In genomic region chr6:128519931-128520435, GRCh38 we compare ENCODE assay signal across 8 cellular contexts. TPM values are rescaled to one million over a fixed set of nuclear protein-coding genes. Genes with fewer than 3 reads are reported as not detected.
DNase-seq lines count a peak whose midpoint lies in the region; ATAC-seq, FAIRE-seq and TF ChIP-seq lines count a peak whose summit lies in the region.

No MANE protein-coding gene starts in this region.

- H3K4me1 ChIP-seq in GM12878 (ENCODE audit: control insufficient read depth, insufficient read depth, low read length) (peaks cover 5% of the 10 kb centered on the region), iPS-18a (ENCODE audit: control insufficient read depth, low read depth, low read length) (peaks cover 12% of the 10 kb centered on the region), spleen (peaks cover 0 to 35% (median 25%) of the 10 kb centered on the region in 6 donors)

- H3K9ac ChIP-seq in SK-N-MC (ENCODE audit: insufficient read length): peak overlapping the region; percentile 91
- H3K9ac ChIP-seq in GM12878 (ENCODE audit: control insufficient read depth, insufficient read depth, low read length): no peak overlapping the region
- peak overlapping the region; percentile 91 for H3K9ac ChIP-seq in iPS-18a (ENCODE audit: low read length)

- POLR2A ChIA-PET in GM12878 (lab: Charles Lee): no interaction called here

- DNase-seq in NCI-H82 (lab: John Stamatoyannopoulos, UW): peak; percentile 51
- DNase-seq in NCI-H82 treated with DMSO at 0.1 percent for 48 hours (lab: John Stamatoyannopoulos, UW; ENCODE audit: unreplicated experiment): no peak
- no peak for DNase-seq in SK-N-MC (ENCODE audit: low read depth, low spot score)
- no peak for DNase-seq in GM12878 (ENCODE audit: low read depth, low spot score)
- DNase-seq in spleen: peak; percentile 78
- DNase-seq in NOMO-1 treated with DMSO at 0.1 percent for 48 hours (lab: John Stamatoyannopoulos, UW; ENCODE audit: unreplicated experiment): no peak

- H3K79me2 ChIP-seq in GM12878 (ENCODE audit: control insufficient read depth, insufficient read depth, low read length): no peaks in the 10 kb centered on the region

- RAD21 ChIA-PET in GM12878 (lab: Charles Lee; ENCODE audit: unreplicated experiment): interaction anchor here (0.8 kb wide), 1 partner anchor 665 kb away, joined by 4 read pairs; no protein-coding TSS in a partner anchor

- H4K20me1 ChIP-seq in GM12878 (ENCODE audit: control insufficient read depth, insufficient read depth): no peaks in the 10 kb centered on the region

- CTCF ChIA-PET in GM12878 (lab: Yijun Ruan, JAX): interaction anchor here (0.8 to 1.2 kb wide), 2 partner anchors 9 to 10 kb away, joined by 3 read pairs; no protein-coding TSS in a partner anchor

- FAIRE-seq in GM12878 (lab: Jason Lieb, UNC): no peak

- intact Hi-C loops in GM12878 (cut with micrococcal nuclease; ENCODE audit: unreplicated experiment) (loop anchor here (10.0 kb wide), 2 partner anchors 665 to 785 kb away; no protein-coding TSS in a partner anchor), spleen (cut with DNase I; ENCODE audit: low total_unique reads) (no loop called here)

- H3K27me3 ChIP-seq in GM12878 (replicated peaks in 1 of 2; ENCODE audit: control insufficient read depth in 2 of 2, insufficient read depth in 2 of 2, low read length in 1 of 2) (peaks cover 11 to 29% of the 10 kb centered on the region in 2 experiments), iPS-18a (ENCODE audit: control insufficient read depth, insufficient read depth, low read length) (peaks cover 13% of the 10 kb centered on the region), spleen (replicated peaks in 1 of 7) (peaks cover 0 to 71% (median 24%) of the 10 kb centered on the region in 7 donors)

- TF ChIP-seq POLR2A in GM12878 (IDR thresholded peaks at IDR 0.05; ENCODE audit: low read depth, low read length): no peak
- TF ChIP-seq POLR2A in spleen (IDR thresholded peaks at IDR 0.05): no peak

- no TSS peak for BruUV-seq in GM12878 (replicated peaks; lab: Mats Ljungman, UMichigan)

- TF ChIP-seq RAD21 in GM12878 (IDR thresholded peaks at IDR 0.05; ENCODE audit: insufficient read depth, low read depth, low read length): no peak

- peak overlapping the region; percentile 93 for H3K4me2 ChIP-seq in GM12878 (ENCODE audit: control insufficient read depth, insufficient read depth)

- H3K4me3 ChIP-seq in SK-N-MC (peak overlapping the region; percentile 94), GM12878 (peak overlapping the region; percentile 50), iPS-18a (ENCODE audit: low read length) (peak overlapping the region; percentile 91), spleen (peak overlapping the region; percentile 51 to 81 (median 61))

- H3K36me3 ChIP-seq in SK-N-MC (ENCODE audit: insufficient read depth, low read length): no peaks in the 10 kb centered on the region
- no peaks in the 10 kb centered on the region for H3K36me3 ChIP-seq in GM12878 (ENCODE audit: control insufficient read depth in 2 of 2, insufficient read depth in 2 of 2, low read length in 1 of 2)
- no peaks in the 10 kb centered on the region for H3K36me3 ChIP-seq in iPS-18a (ENCODE audit: control insufficient read depth, low read depth, low read length)
- no peaks in the 10 kb centered on the region for H3K36me3 ChIP-seq in spleen

- SMC1A ChIA-PET in GM12878 (lab: Charles Lee; ENCODE audit: uncharacterized antibody, unreplicated experiment): no interaction called here

- TF ChIP-seq EP300 in GM12878 (IDR thresholded peaks at IDR 0.05; ENCODE audit: borderline replicate concordance in 1 of 2, control insufficient read depth in 1 of 2, low read depth in 2 of 2, low read length in 2 of 2): no peak

- H2AFZ ChIP-seq in GM12878 (ENCODE audit: control insufficient read depth, low read depth, low read length): peak overlapping the region; percentile 45

- TF ChIP-seq CTCF in GM12878 (IDR thresholded peaks at IDR 0.05 in 2 of 3, conservative IDR thresholded peaks at IDR 0.05 in 1 of 3; ENCODE audit: control insufficient read depth in 2 of 3, extremely low read depth in 1 of 3, insufficient read depth in 1 of 3, low read depth in 3 of 3, low read length in 3 of 3) (no peak), spleen (IDR thresholded peaks at IDR 0.05 in 8 of 11, conservative IDR thresholded peaks at IDR 0.05 in 3 of 11) (no peak)

- H3K27ac ChIP-seq in SK-N-MC (peak overlapping the region; percentile 43), GM12878 (ENCODE audit: control insufficient read depth, insufficient read depth) (no peak overlapping the region), iPS-18a (ENCODE audit: low read length) (peak overlapping the region; percentile 85), spleen (peak overlapping the region; percentile 61 to 91 (median 86))

- 6% methylated on average over 39 of the region's 39 CpGs for WGBS in GM12878 (ENCODE audit: insufficient coverage, insufficient replicate concordance, low lambda C conversion rate, missing lambda C conversion rate)
- 1 to 4% (median 2%) methylated on average over 37 to 39 of the region's 39 CpGs for WGBS in spleen, 5 donors

- peak; percentile 20 for ATAC-seq in HG03039 (IDR thresholded peaks at IDR 0.05; ENCODE audit: unreplicated experiment)
- ATAC-seq in GM12878: peak; percentile 49

- in situ Hi-C loops in GM12878 (cut with MboI): no loop called here

- H3K9me3 ChIP-seq in SK-N-MC (ENCODE audit: low read depth, low read length) (no peaks in the 10 kb centered on the region), GM12878 (replicated peaks; ENCODE audit: control insufficient read depth, insufficient read depth, low read length) (no peaks in the 10 kb centered on the region), iPS-18a (ENCODE audit: control insufficient read depth, low read depth, low read length) (no peaks in the 10 kb centered on the region), spleen (no peaks in the 10 kb centered on the region)

TF ChIP-seq in GM12878, 131 proteins besides CTCF, POLR2A, EP300 and RAD21:
- TF ChIP-seq EZH2 (IDR thresholded peaks at IDR 0.05; ENCODE audit: borderline replicate concordance, control insufficient read depth, low read depth, low read length) (0 out of 2 replicates have a peak, but pooled peaks have one; percentile 38), NFXL1 (IDR thresholded peaks at IDR 0.05; ENCODE audit: borderline replicate concordance) (no peak), SUZ12 (IDR thresholded peaks at IDR 0.05; ENCODE audit: unreplicated experiment) (peak; percentile 51)

RNA-seq across cellular contexts. Expression of gene PTPRK, which starts 0.4 kb away (rescaled TPM):
- 4.9 and 5.0 TPM in 2 replicates for total RNA-seq in GM12878 (2013; cell fraction: nucleolus; rRNA removed)
- 0.44 and 0.62 TPM in 2 replicates for total RNA-seq in GM12878 (2014; rRNA removed)
- 1.0 and 1.4 TPM in 2 replicates for total RNA-seq in GM12878 (2014; rRNA removed; fragmentation: Illumina TruSeq; extraction: Trizol)
- total RNA-seq in GM12878 (2021): 0.85 and 1.0 TPM in 2 replicates
- polyA plus RNA-seq in GM12878 (2011; ENCODE audit: low read depth): 0.12 TPM
- 1.4 and 1.9 TPM in 2 replicates for polyA plus RNA-seq in GM12878 (2011; rRNA removed)
- polyA plus RNA-seq in GM12878 (2011; cell fraction: cytosol; rRNA removed): 1.7 and 1.9 TPM in 2 replicates
- polyA plus RNA-seq in GM12878 (2011; cell fraction: nucleus; rRNA removed): 1.7 and 2.1 TPM in 2 replicates
- polyA plus RNA-seq in GM12878 (2012): 0.13 and 0.28 TPM in 2 replicates
- 0.54 and 1.5 TPM in 2 replicates for polyA plus RNA-seq in GM12878 (2014; fragmentation: Illumina TruSeq; extraction: Trizol)
- polyA plus RNA-seq in GM12878 (2014; fragmentation: Nextera tagmentation; extraction: Ambion mirVana): under 1 TPM; 0.24 to 0.40 TPM
- polyA plus RNA-seq in GM12878 (2014; rRNA removed): 0.56 and 0.95 TPM in 2 replicates
- polyA plus RNA-seq in GM12878 (2016; fragmentation: Nextera tagmentation; extraction: Ambion mirVana): under 1 TPM; 0.23 to 0.50 TPM
- polyA minus RNA-seq in GM12878 (2011; rRNA and poly(A)+ RNA removed): 6.4 and 6.9 TPM in 2 replicates
- 1.4 and 3.5 TPM in 2 replicates for polyA minus RNA-seq in GM12878 (2011; cell fraction: cytosol; rRNA and poly(A)+ RNA removed)
- polyA minus RNA-seq in GM12878 (2011; cell fraction: nucleus; rRNA and poly(A)+ RNA removed): 11.1 and 15.6 TPM in 2 replicates
- 10 to 100 TPM; 22.1 to 67.8 (median 41.4) TPM for total RNA-seq in spleen
- 1 to 10 TPM; 3.3 to 4.4 (median 4.0) TPM for polyA plus RNA-seq in spleen

Comparison
In these comparisons a context has a peak if more than half of its experiments do, and no peak if none do; other contexts are left out.
1. DNase-seq: peak in NCI-H82 (single experiment) and spleen (single experiment); none in NCI-H82 treated with DMSO at 0.1 percent for 48 hours (single experiment), SK-N-MC (single experiment), GM12878 (single experiment) and NOMO-1 treated with DMSO at 0.1 percent for 48 hours (single experiment).
2. Peak in every context shown above with its lines, with median percentiles within 50 percentile points of each other: H3K4me3 ChIP-seq.